In the genomic region with DNA sequence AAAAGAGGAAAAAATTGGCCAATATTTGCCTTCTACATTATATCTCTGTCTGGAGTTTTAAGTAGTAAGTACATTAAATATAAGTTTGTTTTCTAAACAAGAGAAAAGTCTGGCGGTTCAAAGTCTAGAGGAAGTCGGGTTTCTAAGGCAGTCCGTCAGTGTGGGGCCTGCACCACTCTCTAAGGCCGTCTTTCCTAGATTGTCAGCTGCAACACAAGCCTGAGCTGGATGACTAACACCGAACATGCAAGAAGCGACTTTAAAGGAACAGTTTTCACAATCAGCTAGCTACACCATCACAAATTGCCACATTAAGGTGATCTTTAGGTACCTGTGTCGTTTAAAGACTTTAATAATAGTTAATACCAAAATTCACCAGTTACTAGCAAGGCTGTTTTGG, we compare ENCODE assay signal across 2 cellular contexts.
TF ChIP-seq lines count a peak whose summit lies in the region.

No MANE protein-coding gene starts in this region.

TF ChIP-seq in WTC11, 78 proteins besides CTCF, POLR2A, EP300 and RAD21:
- TF ChIP-seq, protein P1, sequence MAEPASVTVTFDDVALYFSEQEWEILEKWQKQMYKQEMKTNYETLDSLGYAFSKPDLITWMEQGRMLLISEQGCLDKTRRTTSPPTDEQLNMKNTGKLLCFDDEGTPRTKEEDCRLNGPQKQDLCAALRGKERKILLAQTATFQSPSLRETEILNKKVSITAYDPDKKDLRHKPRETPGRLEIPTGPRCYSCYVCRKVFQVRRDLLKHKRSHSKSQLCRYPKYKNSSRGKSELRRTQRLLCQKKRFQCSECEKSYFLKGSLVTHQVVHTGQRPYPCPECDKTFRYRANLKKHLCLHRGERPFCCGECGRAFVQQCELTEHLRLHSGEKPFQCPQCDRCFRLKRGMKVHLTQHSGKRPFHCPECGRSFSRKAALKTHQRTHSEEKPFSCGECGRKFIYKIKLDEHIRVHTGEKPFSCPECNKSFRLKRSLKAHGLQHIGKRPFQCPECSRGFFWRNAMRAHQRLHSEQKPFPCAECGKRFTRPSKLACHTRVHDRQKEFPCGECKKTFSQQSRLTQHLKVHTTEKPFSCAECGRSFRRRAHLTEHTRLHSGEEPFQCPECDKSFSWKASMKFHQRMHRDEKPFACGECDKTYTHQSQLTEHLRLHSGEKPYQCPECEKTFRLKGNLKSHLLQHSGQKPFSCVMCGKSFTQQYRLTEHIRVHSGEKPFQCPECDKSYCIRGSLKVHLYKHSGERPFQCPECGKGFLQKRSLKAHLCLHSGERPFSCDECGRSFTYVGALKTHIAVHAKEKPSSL (CRISPR knock-in tag; conservative IDR thresholded peaks at IDR 0.05) = no peak
- TF ChIP-seq, protein P2, sequence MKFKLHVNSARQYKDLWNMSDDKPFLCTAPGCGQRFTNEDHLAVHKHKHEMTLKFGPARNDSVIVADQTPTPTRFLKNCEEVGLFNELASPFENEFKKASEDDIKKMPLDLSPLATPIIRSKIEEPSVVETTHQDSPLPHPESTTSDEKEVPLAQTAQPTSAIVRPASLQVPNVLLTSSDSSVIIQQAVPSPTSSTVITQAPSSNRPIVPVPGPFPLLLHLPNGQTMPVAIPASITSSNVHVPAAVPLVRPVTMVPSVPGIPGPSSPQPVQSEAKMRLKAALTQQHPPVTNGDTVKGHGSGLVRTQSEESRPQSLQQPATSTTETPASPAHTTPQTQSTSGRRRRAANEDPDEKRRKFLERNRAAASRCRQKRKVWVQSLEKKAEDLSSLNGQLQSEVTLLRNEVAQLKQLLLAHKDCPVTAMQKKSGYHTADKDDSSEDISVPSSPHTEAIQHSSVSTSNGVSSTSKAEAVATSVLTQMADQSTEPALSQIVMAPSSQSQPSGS (CRISPR knock-in tag; IDR thresholded peaks at IDR 0.05; ENCODE audit: borderline replicate concordance, low read depth) = no peak
- TF ChIP-seq HMGA2 (CRISPR knock-in tag; IDR thresholded peaks at IDR 0.05) (no peak), JUN (CRISPR knock-in tag; IDR thresholded peaks at IDR 0.05) (no peak)

TF ChIP-seq in SK-N-SH, 30 proteins besides CTCF, POLR2A, EP300 and RAD21 (continued from another document):
- TF ChIP-seq POLR2AphosphoS5 (IDR thresholded peaks at IDR 0.05; ENCODE audit: low read depth, low read length) (no peak), GATA2 (CRISPR knock-in tag; IDR thresholded peaks at IDR 0.05) (no peak), EZH2phosphoT487 (IDR thresholded peaks at IDR 0.05; ENCODE audit: borderline replicate concordance, low read depth) (no peak), TEAD4 (IDR thresholded peaks at IDR 0.05; ENCODE audit: borderline replicate concordance, insufficient read depth) (no peak), RCOR1 (IDR thresholded peaks at IDR 0.05; ENCODE audit: low read length) (no peak), FOXJ3 (CRISPR knock-in tag; IDR thresholded peaks at IDR 0.05) (no peak), CHD2 (IDR thresholded peaks at IDR 0.05; ENCODE audit: low read length, partially characterized antibody) (no peak)
- TF ChIP-seq, protein P3, sequence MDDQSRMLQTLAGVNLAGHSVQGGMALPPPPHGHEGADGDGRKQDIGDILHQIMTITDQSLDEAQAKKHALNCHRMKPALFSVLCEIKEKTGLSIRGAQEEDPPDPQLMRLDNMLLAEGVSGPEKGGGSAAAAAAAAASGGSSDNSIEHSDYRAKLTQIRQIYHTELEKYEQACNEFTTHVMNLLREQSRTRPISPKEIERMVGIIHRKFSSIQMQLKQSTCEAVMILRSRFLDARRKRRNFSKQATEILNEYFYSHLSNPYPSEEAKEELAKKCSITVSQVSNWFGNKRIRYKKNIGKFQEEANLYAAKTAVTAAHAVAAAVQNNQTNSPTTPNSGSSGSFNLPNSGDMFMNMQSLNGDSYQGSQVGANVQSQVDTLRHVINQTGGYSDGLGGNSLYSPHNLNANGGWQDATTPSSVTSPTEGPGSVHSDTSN (IDR thresholded peaks at IDR 0.05) = no peak
- TF ChIP-seq, protein P4, sequence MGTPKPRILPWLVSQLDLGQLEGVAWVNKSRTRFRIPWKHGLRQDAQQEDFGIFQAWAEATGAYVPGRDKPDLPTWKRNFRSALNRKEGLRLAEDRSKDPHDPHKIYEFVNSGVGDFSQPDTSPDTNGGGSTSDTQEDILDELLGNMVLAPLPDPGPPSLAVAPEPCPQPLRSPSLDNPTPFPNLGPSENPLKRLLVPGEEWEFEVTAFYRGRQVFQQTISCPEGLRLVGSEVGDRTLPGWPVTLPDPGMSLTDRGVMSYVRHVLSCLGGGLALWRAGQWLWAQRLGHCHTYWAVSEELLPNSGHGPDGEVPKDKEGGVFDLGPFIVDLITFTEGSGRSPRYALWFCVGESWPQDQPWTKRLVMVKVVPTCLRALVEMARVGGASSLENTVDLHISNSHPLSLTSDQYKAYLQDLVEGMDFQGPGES (IDR thresholded peaks at IDR 0.05; ENCODE audit: low read depth, low read length) = no peak
